11 cellular contexts compared by ENCODE assay signal in genomic region chr14:69654109-69654508, GRCh38. TPM values are rescaled to one million over a fixed set of nuclear protein-coding genes. Genes with fewer than 3 reads are reported as not detected.
DNase-seq lines count a peak whose midpoint lies in the region; ATAC-seq and TF ChIP-seq lines count a peak whose summit lies in the region.
"Had no signal": no experiment of that assay in that cellular context is flagged by ENCODE, and none has a peak within 500 bp of the region (broad histone marks: within the 10 kb centered on the region; RNA-seq: fewer than 3 reads in every experiment).

No MANE protein-coding gene starts in this region.

- peaks cover 92% of the 10 kb centered on the region for H3K4me1 ChIP-seq in left ventricle myocardium inferior
- H3K4me1 ChIP-seq in right atrium auricular region, result peaks cover 0 to 80% of the 10 kb centered on the region in 2 donors
- H3K4me1 ChIP-seq in mammary epithelial cell (ENCODE audit: insufficient read depth, low read length), result peaks cover 68% of the 10 kb centered on the region
- peaks cover 73% of the 10 kb centered on the region for H3K4me1 ChIP-seq in mucosa of descending colon (ENCODE audit: low read depth)
- H3K4me1 ChIP-seq in upper lobe of right lung, result peaks cover 96% of the 10 kb centered on the region

- DNase-seq in left ventricle myocardium inferior (no peak), right atrium auricular region (ENCODE audit: low spot score) (no peak), mammary epithelial cell (peak; percentile 81), mucosa of descending colon (peak in 1 of 3 donors; percentile 65), upper lobe of right lung (no peak), Ammon's horn (ENCODE audit: low spot score) (no peak)
- DNase-seq: endodermal cell, NCI-H1436 treated with DMSO at 0.1 percent for 48 hours, pancreas had no signal

- H3K9me3 ChIP-seq in left ventricle myocardium inferior (replicated peaks) (no peaks in the 10 kb centered on the region), right atrium auricular region (no peaks in the 10 kb centered on the region), mammary epithelial cell (replicated peaks; ENCODE audit: insufficient read depth, low read length) (no peaks in the 10 kb centered on the region), mucosa of descending colon (no peaks in the 10 kb centered on the region), upper lobe of right lung (no peaks in the 10 kb centered on the region)
- H3K9me3 ChIP-seq: pancreas had no signal

- in situ Hi-C loops in mammary epithelial cell (cut with MboI; ENCODE audit: low sequenced_read_pairs in 2 of 2), result no loop called here

- TF ChIP-seq CTCF in left ventricle myocardium inferior (IDR thresholded peaks at IDR 0.05; ENCODE audit: borderline replicate concordance), result no peak
- TF ChIP-seq CTCF in right atrium auricular region (IDR thresholded peaks at IDR 0.05), result no peak
- TF ChIP-seq CTCF in mammary epithelial cell (conservative IDR thresholded peaks at IDR 0.05 in 1 of 2, IDR thresholded peaks at IDR 0.05 in 1 of 2; ENCODE audit: extremely low read depth in 1 of 2, insufficient read depth in 1 of 2, low read depth in 1 of 2, low read length in 2 of 2), result no peak
- no peak for TF ChIP-seq CTCF in mucosa of descending colon (IDR thresholded peaks at IDR 0.05)
- TF ChIP-seq CTCF in upper lobe of right lung (IDR thresholded peaks at IDR 0.05), result no peak

- H3K27me3 ChIP-seq in left ventricle myocardium inferior (ENCODE audit: low read depth), result no peaks in the 10 kb centered on the region
- H3K27me3 ChIP-seq in right atrium auricular region, result no peaks in the 10 kb centered on the region
- H3K27me3 ChIP-seq in mammary epithelial cell (ENCODE audit: insufficient read depth, low read length), result no peaks in the 10 kb centered on the region
- no peaks in the 10 kb centered on the region for H3K27me3 ChIP-seq in upper lobe of right lung
- H3K27me3 ChIP-seq: pancreas had no signal

- H3K4me3 ChIP-seq in left ventricle myocardium inferior (no peak overlapping the region), right atrium auricular region (no peak overlapping the region), mammary epithelial cell (replicated peaks in 1 of 3; ENCODE audit: insufficient read depth in 1 of 3, low read depth in 2 of 3, low read length in 3 of 3) (no peak overlapping the region), mucosa of descending colon (no peak overlapping the region), upper lobe of right lung (no peak overlapping the region)
- H3K4me3 ChIP-seq: pancreas had no signal

- no peaks in the 10 kb centered on the region for H4K20me1 ChIP-seq in mammary epithelial cell (ENCODE audit: insufficient read depth, low read length)

- dilution Hi-C loops in mammary epithelial cell (cut with HindIII; ENCODE audit: low sequenced_read_pairs), result no loop called here

- WGBS in mammary epithelial cell (ENCODE audit: low coverage, missing lambda C conversion rate), result 4% methylated on average over 3 of the region's 3 CpGs

- CTCF ChIA-PET in mammary epithelial cell (lab: Charles Lee; ENCODE audit: low non-redundant PET), result no interaction called here

- peaks cover 4% of the 10 kb centered on the region for H3K36me3 ChIP-seq in left ventricle myocardium inferior
- no peaks in the 10 kb centered on the region for H3K36me3 ChIP-seq in right atrium auricular region
- H3K36me3 ChIP-seq in mammary epithelial cell (ENCODE audit: insufficient read depth, low read length), result no peaks in the 10 kb centered on the region
- no peaks in the 10 kb centered on the region for H3K36me3 ChIP-seq in mucosa of descending colon (ENCODE audit: low read depth)
- H3K36me3 ChIP-seq in upper lobe of right lung, result peaks cover 2% of the 10 kb centered on the region
- H3K36me3 ChIP-seq: pancreas had no signal

- H3K79me2 ChIP-seq in mammary epithelial cell (ENCODE audit: insufficient read depth, low read length), result peaks cover 85% of the 10 kb centered on the region

- no peak overlapping the region for H2AFZ ChIP-seq in mammary epithelial cell (ENCODE audit: low read depth, low read length)

- peak; percentile 68 for ATAC-seq in mucosa of descending colon
- no peak for ATAC-seq in upper lobe of right lung
- no peak for ATAC-seq in GM18502 (IDR thresholded peaks at IDR 0.05; ENCODE audit: poor library complexity, unreplicated experiment)
- no peak for ATAC-seq in HG03442 (IDR thresholded peaks at IDR 0.05; ENCODE audit: unreplicated experiment)

- no peak overlapping the region for H3K4me2 ChIP-seq in mammary epithelial cell (ENCODE audit: insufficient read depth, low read depth, low read length)

- intact Hi-C loops in left ventricle myocardium inferior (cut with micrococcal nuclease) (no loop called here), mammary epithelial cell (cut with micrococcal nuclease) (no loop called here), mucosa of descending colon (cut with DNase I, micrococcal nuclease) (no loop called here), upper lobe of right lung (cut with DNase I) (no loop called here)

- no peak overlapping the region for H3K9ac ChIP-seq in mammary epithelial cell (ENCODE audit: insufficient read depth, low read length)

- H3K27ac ChIP-seq in left ventricle myocardium inferior (replicated peaks) (peak overlapping the region; percentile 83), right atrium auricular region (no peak overlapping the region), mammary epithelial cell (ENCODE audit: insufficient read depth, low read depth, low read length) (peak overlapping the region; percentile 24), upper lobe of right lung (peak overlapping the region; percentile 63)

- no TSS peak for BruUV-seq in mammary epithelial cell (replicated peaks; lab: Mats Ljungman, UMichigan)

RNA-seq across cellular contexts. Expression of gene SUSD6, which starts 42.7 kb away (rescaled TPM):
- 23.9 TPM for total RNA-seq in left ventricle myocardium inferior
- 10 to 100 TPM; 19.2 to 24.7 TPM for total RNA-seq in right atrium auricular region
- 10 to 100 TPM; 34.8 to 45.6 TPM for total RNA-seq in mammary epithelial cell
- polyA plus RNA-seq in mammary epithelial cell, result 17.1 TPM
- polyA minus RNA-seq in mammary epithelial cell, result 41.4 TPM
- 10 to 100 TPM; 56.3 to 98.3 (median 95.6) TPM for total RNA-seq in mucosa of descending colon
- total RNA-seq in upper lobe of right lung, result 87.5 TPM

Comparison
In these comparisons a context has a peak if more than half of its experiments do, and no peak if none do; other contexts are left out.
1. H3K27ac ChIP-seq: peak in left ventricle myocardium inferior (single experiment), mammary epithelial cell (single experiment) and upper lobe of right lung (single experiment); none in right atrium auricular region (0 of 2).